1 cellular context compared by ENCODE assay signal in the genomic region with DNA sequence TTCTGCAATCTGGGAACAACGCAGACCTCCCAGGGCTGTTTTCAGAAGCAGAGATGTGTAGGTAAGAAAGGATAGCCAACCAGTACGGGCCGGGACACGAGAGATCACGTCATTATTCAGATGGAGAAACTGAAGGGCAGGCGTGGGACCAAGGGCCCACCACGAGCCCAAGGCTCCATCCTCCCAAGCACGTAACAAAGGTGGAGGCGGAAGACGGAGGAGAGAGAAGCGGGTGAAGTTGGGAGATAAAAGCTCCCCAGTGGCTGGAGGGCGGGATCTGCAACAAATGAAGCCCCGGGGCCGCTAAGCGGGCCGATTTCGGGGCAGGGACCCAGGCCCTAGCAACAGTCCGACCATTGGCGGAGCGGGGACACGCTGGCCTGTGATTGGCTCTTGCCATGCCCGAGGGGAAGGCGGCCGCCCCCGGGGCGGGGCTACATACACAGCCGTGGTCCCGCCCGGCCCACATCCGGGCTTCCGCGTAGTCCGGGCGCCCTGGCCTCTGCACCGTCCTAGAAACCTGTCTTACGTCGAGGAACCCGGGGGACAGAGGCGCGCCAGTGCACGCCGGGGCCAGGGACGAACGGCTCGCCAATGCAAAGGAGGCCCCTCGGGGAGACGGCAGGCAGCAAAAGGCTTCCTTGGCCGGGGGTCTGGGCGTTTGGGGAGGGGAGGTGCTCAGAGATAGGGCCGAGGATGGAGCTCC.
TF ChIP-seq lines count a peak whose summit lies in the region.

No MANE protein-coding gene starts in this region.

TF ChIP-seq in H1, 55 proteins besides CTCF, POLR2A, EP300 and RAD21 (continued from another document):
- TF ChIP-seq CHD2 (IDR thresholded peaks at IDR 0.05; ENCODE audit: low read length) = peak; percentile 65; the same call in 1 of the 2 replicates
- peak; percentile 72; the same call in 1 of the 2 replicates for TF ChIP-seq RBBP5 (IDR thresholded peaks at IDR 0.05; ENCODE audit: borderline replicate concordance, low read depth, low read length)
- TF ChIP-seq RFX5 (IDR thresholded peaks at IDR 0.05; ENCODE audit: borderline replicate concordance, low read depth, low read length) = peak; percentile 98
- peak; percentile 75 for TF ChIP-seq TAF1 (IDR thresholded peaks at IDR 0.05; ENCODE audit: low read depth, low read length)
- 0 out of 2 replicates have a peak, but pooled peaks have one; percentile 20 for TF ChIP-seq EGR1 (IDR thresholded peaks at IDR 0.05; ENCODE audit: borderline replicate concordance, low read depth, low read length)
- peak in 1 of 2 experiments; percentile 78; a peak in 1 of 4 replicates for TF ChIP-seq HDAC2 (IDR thresholded peaks at IDR 0.05; ENCODE audit: borderline replicate concordance in 1 of 2, low read depth in 2 of 2, low read length in 2 of 2)
- no peak for TF ChIP-seq SAP30 (IDR thresholded peaks at IDR 0.05; ENCODE audit: insufficient read depth, insufficient replicate concordance, low read length)
- TF ChIP-seq CEBPB (IDR thresholded peaks at IDR 0.05; ENCODE audit: low read depth, low read length) = no peak
- peak; percentile 96 for TF ChIP-seq SP1 (IDR thresholded peaks at IDR 0.05; ENCODE audit: low read depth, low read length)
- peak; percentile 77 for TF ChIP-seq PHF8 (conservative IDR thresholded peaks at IDR 0.05; ENCODE audit: low read depth, low read length)
- no peak for TF ChIP-seq POU5F1 (IDR thresholded peaks at IDR 0.05; ENCODE audit: low read depth, low read length)
- TF ChIP-seq NRF1 (IDR thresholded peaks at IDR 0.05; ENCODE audit: low read depth, low read length) = no peak
- TF ChIP-seq CTBP2 (IDR thresholded peaks at IDR 0.05; ENCODE audit: borderline replicate concordance, insufficient read depth, insufficient read length, low read length) = no peak
- TF ChIP-seq TAF7 (optimal IDR thresholded peaks at IDR 0.05; ENCODE audit: borderline replicate concordance, low read depth, low read length) = peak; percentile 50
- peak; percentile 61 for TF ChIP-seq KDM4A (IDR thresholded peaks at IDR 0.05; ENCODE audit: low read depth, low read length, severe bottlenecking)
- no peak for TF ChIP-seq NANOG (IDR thresholded peaks at IDR 0.05; ENCODE audit: insufficient read depth, low read depth, low read length, poor library complexity, severe bottlenecking)
- TF ChIP-seq GABPA (IDR thresholded peaks at IDR 0.05; ENCODE audit: borderline replicate concordance, insufficient read depth, low read length) = no peak
- peak; percentile 11 for TF ChIP-seq ASH2L (IDR thresholded peaks at IDR 0.05; ENCODE audit: low read length)
- TF ChIP-seq, protein P1, sequence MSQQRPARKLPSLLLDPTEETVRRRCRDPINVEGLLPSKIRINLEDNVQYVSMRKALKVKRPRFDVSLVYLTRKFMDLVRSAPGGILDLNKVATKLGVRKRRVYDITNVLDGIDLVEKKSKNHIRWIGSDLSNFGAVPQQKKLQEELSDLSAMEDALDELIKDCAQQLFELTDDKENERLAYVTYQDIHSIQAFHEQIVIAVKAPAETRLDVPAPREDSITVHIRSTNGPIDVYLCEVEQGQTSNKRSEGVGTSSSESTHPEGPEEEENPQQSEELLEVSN (IDR thresholded peaks at IDR 0.05) = peak; percentile 43
